12 cellular contexts compared by ENCODE assay signal in the genomic region with DNA sequence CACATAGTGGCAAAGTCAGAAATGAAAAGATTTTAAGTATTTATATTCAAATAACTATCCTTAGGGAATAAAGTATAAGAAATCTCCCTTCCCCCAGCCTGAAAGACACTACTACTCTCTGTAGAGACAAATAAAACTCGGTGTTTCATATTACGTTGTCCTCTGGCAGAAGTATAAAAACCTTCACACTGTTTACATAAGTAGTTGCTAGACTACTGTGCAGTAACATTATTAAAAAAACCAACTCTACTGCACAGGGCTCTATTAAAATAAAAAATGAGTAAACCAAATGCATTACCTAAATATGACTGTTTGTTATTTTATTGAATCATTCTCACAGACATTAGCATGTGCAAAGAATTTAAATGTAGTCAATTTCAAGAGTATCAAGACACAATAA.
DNase-seq lines count a peak whose midpoint lies in the region; ATAC-seq and TF ChIP-seq lines count a peak whose summit lies in the region.
"Had no signal": no experiment of that assay in that cellular context is flagged by ENCODE, and none has a peak within 500 bp of the region (broad histone marks: within the 10 kb centered on the region; RNA-seq: fewer than 3 reads in every experiment).

No MANE protein-coding gene starts in this region.

- peaks cover 9 to 19% of the 10 kb centered on the region in 2 donors for H3K4me1 ChIP-seq in left lung

- H3K36me3 Mint-ChIP-seq in activated T-cell treated with anti-CD3 and anti-CD28 coated beads, Interleukin-2, amount 50 U/mL, for 4 hours (ENCODE audit: insufficient read depth): peaks cover 13% of the 10 kb centered on the region

- H3K36me3 ChIP-seq in left lung: peaks cover 0 to 36% of the 10 kb centered on the region in 2 donors

- no peaks in the 10 kb centered on the region for H3K9me3 Mint-ChIP-seq in activated T-cell treated with anti-CD3 and anti-CD28 coated beads, Interleukin-2, amount 50 U/mL, for 4 hours
- H3K9me3 Mint-ChIP-seq: activated T-helper 17 cell treated with anti-CD3 and anti-CD28 coated beads, Interleukin-2, amount 50 U/mL, for 72 hours had no signal

- H3K4me3 ChIP-seq in left lung: no peak overlapping the region
- H3K4me3 ChIP-seq: GM12878 had no signal

- H3K4me3 Mint-ChIP-seq in activated T-cell treated with anti-CD3 and anti-CD28 coated beads, Interleukin-2, amount 50 U/mL, for 4 hours: no peak overlapping the region
- H3K4me3 Mint-ChIP-seq: activated T-helper 17 cell treated with anti-CD3 and anti-CD28 coated beads, Interleukin-2, amount 50 U/mL, for 72 hours had no signal

- no peak for TF ChIP-seq CTCF in left lung (IDR thresholded peaks at IDR 0.05)

- DNase-seq in AG20443 (ENCODE audit: low spot score) (peak; percentile 42), NCI-H2029 treated with DMSO at 0.1 percent for 48 hours (lab: John Stamatoyannopoulos, UW) (peak; percentile 10), dermis blood vessel endothelial cell (peak; percentile 23), left lung (no peak), germinal center (ENCODE audit: low spot score) (no peak)
- no peak for DNase-seq in activated T-cell treated with anti-CD3 and anti-CD28 coated beads, Interleukin-2, amount 50 U/mL, for 4 hours
- DNase-seq: NCI-H1694 treated with DMSO at 0.1 percent for 48 hours; stimulated activated CD4-positive, alpha-beta T cell treated with anti-CD3 and anti-CD28 coated beads, Interleukin-4, amount 100 ng/mL, for 4 hours had no signal

- intact Hi-C loops in left lung (cut with DNase I): no loop called here

- H3K27me3 ChIP-seq in left lung: no peaks in the 10 kb centered on the region

- peaks cover 25% of the 10 kb centered on the region for H3K4me1 Mint-ChIP-seq in activated T-cell treated with anti-CD3 and anti-CD28 coated beads, Interleukin-2, amount 50 U/mL, for 4 hours (ENCODE audit: low read depth)

- H3K27ac ChIP-seq in left lung: peak overlapping the region in 1 of 2 donors; percentile 8

- H3K9me3 ChIP-seq in left lung: no peaks in the 10 kb centered on the region

- ATAC-seq in left lung: peak; percentile 91
- no peak for ATAC-seq in HG03045 (IDR thresholded peaks at IDR 0.05; ENCODE audit: unreplicated experiment)
- ATAC-seq in HG02884 (IDR thresholded peaks at IDR 0.05; ENCODE audit: unreplicated experiment): no peak
- no peak for ATAC-seq in activated T-cell treated with anti-CD3 and anti-CD28 coated beads, Interleukin-2, amount 50 U/mL, for 4 hours
- ATAC-seq: activated T-helper 17 cell treated with anti-CD3 and anti-CD28 coated beads, Interleukin-2, amount 50 U/mL, for 72 hours; GM12878 had no signal

- H3K27me3 Mint-ChIP-seq in activated T-cell treated with anti-CD3 and anti-CD28 coated beads, Interleukin-2, amount 50 U/mL, for 4 hours (ENCODE audit: low read depth): no peaks in the 10 kb centered on the region
- H3K27me3 Mint-ChIP-seq: activated T-helper 17 cell treated with anti-CD3 and anti-CD28 coated beads, Interleukin-2, amount 50 U/mL, for 72 hours had no signal

Comparison
In these comparisons a context has a peak if more than half of its experiments do, and no peak if none do; other contexts are left out.
1. DNase-seq: peak in AG20443 (single experiment), NCI-H2029 treated with DMSO at 0.1 percent for 48 hours (single experiment) and dermis blood vessel endothelial cell (single experiment); none in left lung (0 of 2), germinal center (single experiment) and activated T-cell treated with anti-CD3 and anti-CD28 coated beads, Interleukin-2, amount 50 U/mL, for 4 hours (single experiment).